In the genomic region with DNA sequence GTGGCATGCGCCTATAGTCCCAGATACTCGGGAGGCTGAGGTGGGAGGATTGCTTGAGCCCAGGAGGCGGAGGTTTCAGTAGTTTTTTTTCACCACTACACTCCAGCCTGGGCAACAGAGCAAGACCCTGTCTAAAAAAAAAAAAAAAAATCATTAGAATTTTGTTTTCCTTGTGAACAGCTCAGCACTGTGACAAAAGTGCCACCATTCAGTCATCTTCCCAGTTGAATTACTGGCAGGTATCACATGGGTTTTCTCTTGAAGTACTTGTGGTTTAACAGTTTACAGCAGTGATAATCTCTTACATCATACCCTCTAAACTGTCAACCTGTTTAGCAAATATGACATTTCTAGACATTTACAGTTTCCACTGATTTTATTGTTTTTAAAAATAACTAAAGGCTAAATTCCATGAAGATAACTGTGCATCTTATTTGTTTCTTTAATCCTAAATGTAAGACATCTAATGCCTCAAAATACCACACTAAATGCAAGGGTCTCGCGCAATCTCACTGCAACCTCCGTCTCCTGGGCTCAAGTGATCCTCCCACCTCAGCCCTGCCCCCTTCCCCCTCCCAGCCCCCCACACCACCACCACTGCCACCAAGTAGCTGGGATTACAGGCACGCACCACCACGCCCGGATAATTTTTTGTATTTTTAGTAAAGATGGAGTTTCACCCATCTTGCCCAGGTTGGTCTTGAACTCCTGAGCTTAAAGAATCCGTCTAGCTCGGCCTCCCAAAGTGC, we compare ENCODE assay signal across 16 cellular contexts. TPM values are rescaled to one million over a fixed set of nuclear protein-coding genes. Genes with fewer than 3 reads are reported as not detected.
DNase-seq lines count a peak whose midpoint lies in the region; ATAC-seq, FAIRE-seq and TF ChIP-seq lines count a peak whose summit lies in the region.
"Had no signal": no experiment of that assay in that cellular context is flagged by ENCODE, and none has a peak within 500 bp of the region (broad histone marks: within the 10 kb centered on the region; RNA-seq: fewer than 3 reads in every experiment).

No MANE protein-coding gene starts in this region.

- POLR2A ChIA-PET in naive thymus-derived CD4-positive, alpha-beta T cell (lab: Charles Lee) = interaction anchor here (0.6 to 0.8 kb wide), 3 partner anchors 59 to 405 kb away, joined by 3 to 4 read pairs (median 3); no protein-coding TSS in a partner anchor

- peaks cover 33 to 72% (median 58%) of the 10 kb centered on the region in 7 donors for H3K4me1 Mint-ChIP-seq in naive thymus-derived CD4-positive, alpha-beta T cell

- 91 to 94% (median 91%) methylated on average over 11 of the region's 11 CpGs for WGBS in small intestine, 3 donors

- peak; percentile 13 for DNase-seq in NCI-H2029 (lab: John Stamatoyannopoulos, UW)
- no peak for DNase-seq in NCI-H2029 treated with DMSO at 0.1 percent for 48 hours (lab: John Stamatoyannopoulos, UW)
- DNase-seq in Kasumi-1 (lab: John Stamatoyannopoulos, UW) = peak; percentile 12 to 26
- peak in 5 of 9 donors; percentile 3 to 33 (median 20) for DNase-seq in naive thymus-derived CD4-positive, alpha-beta T cell
- DNase-seq in small intestine = no peak
- DNase-seq in foreskin fibroblast = no peak
- DNase-seq: 8988T; NCI-H1436; NCI-H446; Peyer's patch; right cardiac atrium; stimulated activated CD4-positive, alpha-beta T cell treated with anti-CD3 and anti-CD28 coated beads, Interleukin-2, amount 100 ng/mL, for 48 hours had no signal

- peaks cover 0 to 11% of the 10 kb centered on the region in 2 donors for H3K4me1 ChIP-seq in naive thymus-derived CD4-positive, alpha-beta T cell (ENCODE audit: control insufficient read depth in 2 of 2, insufficient read depth in 2 of 2, low read length in 2 of 2)
- no peaks in the 10 kb centered on the region for H3K4me1 ChIP-seq in small intestine (ENCODE audit: control insufficient read depth in 2 of 2, insufficient read depth in 1 of 2, low read depth in 1 of 2, low read length in 1 of 2)

- H3K27ac ChIP-seq in VCaP = peak overlapping the region; percentile 75
- H3K27ac ChIP-seq in naive thymus-derived CD4-positive, alpha-beta T cell (ENCODE audit: low read depth, low read length) = no peak overlapping the region
- H3K27ac ChIP-seq in small intestine (ENCODE audit: low read depth in 1 of 2, low read length in 1 of 2) = no peak overlapping the region
- H3K27ac ChIP-seq: Peyer's patch had no signal

- no peaks in the 10 kb centered on the region for H3K9me3 Mint-ChIP-seq in naive thymus-derived CD4-positive, alpha-beta T cell
- H3K9me3 Mint-ChIP-seq: CD14-positive monocyte, type B pancreatic cell had no signal

- H3K27me3 Mint-ChIP-seq in naive thymus-derived CD4-positive, alpha-beta T cell = no peaks in the 10 kb centered on the region
- H3K27me3 Mint-ChIP-seq: type B pancreatic cell had no signal

- ATAC-seq in naive thymus-derived CD4-positive, alpha-beta T cell = peak; percentile 80
- ATAC-seq in GM21423 (IDR thresholded peaks at IDR 0.05; ENCODE audit: unreplicated experiment) = no peak
- ATAC-seq: right cardiac atrium had no signal

- no peaks in the 10 kb centered on the region for H3K9me3 ChIP-seq in naive thymus-derived CD4-positive, alpha-beta T cell (ENCODE audit: control insufficient read depth in 2 of 3, low read length in 3 of 3)
- no peaks in the 10 kb centered on the region for H3K9me3 ChIP-seq in small intestine (ENCODE audit: control insufficient read depth, low read depth)
- H3K9me3 ChIP-seq: Peyer's patch had no signal

- H3K27ac Mint-ChIP-seq in naive thymus-derived CD4-positive, alpha-beta T cell = peak overlapping the region in 4 of 9 donors; percentile 40 to 69 (median 51)
- H3K27ac Mint-ChIP-seq: type B pancreatic cell had no signal

- H3K4me3 ChIP-seq in naive thymus-derived CD4-positive, alpha-beta T cell (ENCODE audit: low read length) = no peak overlapping the region
- H3K4me3 ChIP-seq in small intestine (ENCODE audit: low read depth in 1 of 2, low read length in 2 of 2) (no peak overlapping the region), foreskin fibroblast (ENCODE audit: low read depth in 1 of 2, low read length in 2 of 2) (no peak overlapping the region)
- H3K4me3 ChIP-seq: Peyer's patch had no signal

- intact Hi-C loops in naive thymus-derived CD4-positive, alpha-beta T cell (cut with micrococcal nuclease) = no loop called here

- no peak for TF ChIP-seq CTCF in VCaP (conservative IDR thresholded peaks at IDR 0.05)
- TF ChIP-seq CTCF in foreskin fibroblast (IDR thresholded peaks at IDR 0.05; ENCODE audit: low read depth, low read length) = no peak

- no peak for FAIRE-seq in small intestine (lab: Jason Lieb, UNC)

- H3K27me3 ChIP-seq in naive thymus-derived CD4-positive, alpha-beta T cell (ENCODE audit: control insufficient read depth in 2 of 2, insufficient read depth in 2 of 2, low read length in 2 of 2) = no peaks in the 10 kb centered on the region
- no peaks in the 10 kb centered on the region for H3K27me3 ChIP-seq in small intestine (ENCODE audit: control insufficient read depth in 2 of 2, insufficient read depth in 2 of 2, low read length in 2 of 2)
- H3K27me3 ChIP-seq: Peyer's patch had no signal

- H3K4me3 Mint-ChIP-seq in naive thymus-derived CD4-positive, alpha-beta T cell = peak overlapping the region in 2 of 10 donors; percentile 20 to 28
- H3K4me3 Mint-ChIP-seq: CD14-positive monocyte, type B pancreatic cell had no signal

- H3K36me3 ChIP-seq in naive thymus-derived CD4-positive, alpha-beta T cell (ENCODE audit: control insufficient read depth in 2 of 3, insufficient read depth in 3 of 3, low read length in 3 of 3) = peaks cover 0 to 4% (median 0%) of the 10 kb centered on the region in 3 experiments
- no peaks in the 10 kb centered on the region for H3K36me3 ChIP-seq in small intestine (ENCODE audit: control insufficient read depth in 2 of 2, insufficient read depth in 2 of 2, low read length in 2 of 2)
- H3K36me3 ChIP-seq: Peyer's patch had no signal

- H3K36me3 Mint-ChIP-seq in naive thymus-derived CD4-positive, alpha-beta T cell = peaks cover 0 to 12% (median 9%) of the 10 kb centered on the region in 5 donors

- CTCF ChIA-PET in naive thymus-derived CD4-positive, alpha-beta T cell (lab: Charles Lee) = interaction anchor here (0.6 kb wide), 2 partner anchors 53 to 677 kb away, joined by 5 to 6 read pairs; no protein-coding TSS in a partner anchor

RNA-seq across cellular contexts. Expression of gene TRPC4AP, which starts 7.0 kb away (rescaled TPM):
- total RNA-seq in naive thymus-derived CD4-positive, alpha-beta T cell = 10 to 100 TPM; 50.5 to 66.0 (median 60.6) TPM
- polyA plus RNA-seq in naive thymus-derived CD4-positive, alpha-beta T cell = 10 to 100 TPM; 45.8 to 72.0 TPM
- 10 to 100 TPM; 32.4 to 45.2 (median 39.2) TPM for polyA plus RNA-seq in small intestine

Comparison
In these comparisons a context has a peak if more than half of its experiments do, and no peak if none do; other contexts are left out.
1. DNase-seq: peak in NCI-H2029 (single experiment), Kasumi-1 (2 of 2) and naive thymus-derived CD4-positive, alpha-beta T cell (5 of 9); none in NCI-H2029 treated with DMSO at 0.1 percent for 48 hours (single experiment), small intestine (single experiment) and foreskin fibroblast (0 of 2).